Comparison of ENCODE assay signal across 23 cellular contexts in genomic region chr3:174251696-174252095, GRCh38.
"Had no signal": no experiment of that assay in that cellular context is flagged by ENCODE, and none has a peak within 500 bp of the region (broad histone marks: within the 10 kb centered on the region; RNA-seq: fewer than 3 reads in every experiment).

No MANE protein-coding gene starts in this region.

- H3K9me3 ChIP-seq: neutrophil, right atrium auricular region, sigmoid colon, testis, upper lobe of right lung, vagina had no signal

- H3K36me3 ChIP-seq: neutrophil, right atrium auricular region, sigmoid colon, tibial nerve, upper lobe of right lung, vagina had no signal

- H3K27me3 Mint-ChIP-seq: naive thymus-derived CD4-positive, alpha-beta T cell; stimulated activated naive B cell treated with anti-CD40 and anti-IgM and Interleukin-4, amounts not matched to agents 10 μg/mL and 1 μg/mL and 100 μg/mL, for 72 hours; stimulated activated naive CD8-positive, alpha-beta T cell treated with anti-CD3 and anti-CD28 coated beads, Interleukin-15, amount 100 ng/mL, for 72 hours had no signal

- H3K4me3 ChIP-seq: coronary artery, dorsolateral prefrontal cortex, right atrium auricular region, sigmoid colon, skin epidermis, testis, tibial nerve, upper lobe of right lung, vagina had no signal

- H3K36me3 Mint-ChIP-seq: naive thymus-derived CD4-positive, alpha-beta T cell; stimulated activated naive B cell treated with anti-CD40 and anti-IgM and Interleukin-4, amounts not matched to agents 10 μg/mL and 1 μg/mL and 100 μg/mL, for 72 hours had no signal

- H3K4me3 Mint-ChIP-seq: naive thymus-derived CD4-positive, alpha-beta T cell; stimulated activated naive B cell treated with anti-CD40 and anti-IgM and Interleukin-4, amounts not matched to agents 10 μg/mL and 1 μg/mL and 100 μg/mL, for 72 hours; stimulated activated naive CD8-positive, alpha-beta T cell treated with anti-CD3 and anti-CD28 coated beads, Interleukin-15, amount 100 ng/mL, for 72 hours had no signal

- H3K27ac ChIP-seq: coronary artery, dorsolateral prefrontal cortex, neutrophil, right atrium auricular region, sigmoid colon, skin epidermis, testis, tibial nerve, upper lobe of right lung, vagina had no signal

- H3K4me1 ChIP-seq: right atrium auricular region, testis, upper lobe of right lung, vagina had no signal

- H3K9me3 Mint-ChIP-seq: stimulated activated naive CD8-positive, alpha-beta T cell treated with anti-CD3 and anti-CD28 coated beads, Interleukin-15, amount 100 ng/mL, for 72 hours had no signal

- DNase-seq: dorsolateral prefrontal cortex; effector CD8-positive, alpha-beta T cell; foreskin melanocyte; head of caudate nucleus; hippocampal formation; kidney glomerular epithelial cell; mammary epithelial cell; naive thymus-derived CD4-positive, alpha-beta T cell; sigmoid colon; stimulated activated CD4-positive, alpha-beta T cell treated with anti-CD3 and anti-CD28 coated beads, Interleukin-2, amount 100 ng/mL, for 24 hours; stimulated activated CD4-positive, alpha-beta T cell treated with anti-CD3 and anti-CD28 coated beads, Interleukin-4, amount 100 ng/mL, for 4 hours; stimulated activated naive B cell treated with anti-CD40 and anti-IgM and Interleukin-4, amounts not matched to agents 10 μg/mL and 1 μg/mL and 100 μg/mL, for 72 hours; stimulated activated naive CD8-positive, alpha-beta T cell treated with anti-CD3 and anti-CD28 coated beads, Interleukin-15, amount 100 ng/mL, for 72 hours; testis; upper lobe of right lung had no signal

- H3K4me1 Mint-ChIP-seq: naive thymus-derived CD4-positive, alpha-beta T cell; stimulated activated naive B cell treated with anti-CD40 and anti-IgM and Interleukin-4, amounts not matched to agents 10 μg/mL and 1 μg/mL and 100 μg/mL, for 72 hours; stimulated activated naive CD8-positive, alpha-beta T cell treated with anti-CD3 and anti-CD28 coated beads, Interleukin-15, amount 100 ng/mL, for 72 hours had no signal

- H3K27me3 ChIP-seq: dorsolateral prefrontal cortex, neutrophil, right atrium auricular region, sigmoid colon, testis, tibial nerve, upper lobe of right lung, vagina had no signal

- ATAC-seq: esophagus mucosa; left lobe of liver; naive thymus-derived CD4-positive, alpha-beta T cell; stimulated activated naive B cell treated with anti-CD40 and anti-IgM and Interleukin-4, amounts not matched to agents 10 μg/mL and 1 μg/mL and 100 μg/mL, for 72 hours; stimulated activated naive CD8-positive, alpha-beta T cell treated with anti-CD3 and anti-CD28 coated beads, Interleukin-15, amount 100 ng/mL, for 72 hours; upper lobe of right lung had no signal

- H3K27ac Mint-ChIP-seq: naive thymus-derived CD4-positive, alpha-beta T cell; stimulated activated naive B cell treated with anti-CD40 and anti-IgM and Interleukin-4, amounts not matched to agents 10 μg/mL and 1 μg/mL and 100 μg/mL, for 72 hours; stimulated activated naive CD8-positive, alpha-beta T cell treated with anti-CD3 and anti-CD28 coated beads, Interleukin-15, amount 100 ng/mL, for 72 hours had no signal
